In the genomic region with DNA sequence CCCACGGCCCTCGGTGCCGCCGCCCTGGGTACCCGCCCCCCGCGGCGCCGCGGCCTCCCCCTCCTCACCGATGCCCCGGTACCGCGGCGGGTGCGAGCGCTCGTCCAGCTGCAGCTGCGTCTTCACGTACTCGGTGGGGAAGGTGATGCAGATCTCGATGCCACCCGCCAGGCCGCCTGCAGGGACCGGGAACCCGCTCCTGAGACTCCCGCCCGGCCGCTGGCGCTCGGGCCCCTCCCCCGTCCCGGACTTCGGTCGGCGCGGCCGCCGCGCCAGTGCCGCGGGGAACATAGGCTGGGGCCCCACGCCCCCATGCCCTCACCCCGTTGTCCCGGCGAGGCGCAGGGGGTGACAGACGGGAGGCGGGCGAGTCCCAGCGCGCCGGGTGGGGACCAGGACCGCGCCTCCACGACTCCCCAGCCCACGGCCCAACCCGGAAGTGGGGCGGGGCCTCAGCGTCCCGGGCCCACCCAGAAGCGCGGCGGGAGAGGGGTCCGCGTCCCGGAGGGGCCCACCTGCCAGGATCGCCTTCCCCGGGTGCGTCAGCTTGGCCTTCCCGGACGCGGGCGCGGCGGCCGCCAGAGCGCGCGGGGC, we compare ENCODE assay signal across 1 cellular context.
TF ChIP-seq lines count a peak whose summit lies in the region.

No MANE protein-coding gene starts in this region.

TF ChIP-seq in WTC11, 78 proteins besides CTCF, POLR2A, EP300 and RAD21 (continued from another document):
- TF ChIP-seq, protein P1, sequence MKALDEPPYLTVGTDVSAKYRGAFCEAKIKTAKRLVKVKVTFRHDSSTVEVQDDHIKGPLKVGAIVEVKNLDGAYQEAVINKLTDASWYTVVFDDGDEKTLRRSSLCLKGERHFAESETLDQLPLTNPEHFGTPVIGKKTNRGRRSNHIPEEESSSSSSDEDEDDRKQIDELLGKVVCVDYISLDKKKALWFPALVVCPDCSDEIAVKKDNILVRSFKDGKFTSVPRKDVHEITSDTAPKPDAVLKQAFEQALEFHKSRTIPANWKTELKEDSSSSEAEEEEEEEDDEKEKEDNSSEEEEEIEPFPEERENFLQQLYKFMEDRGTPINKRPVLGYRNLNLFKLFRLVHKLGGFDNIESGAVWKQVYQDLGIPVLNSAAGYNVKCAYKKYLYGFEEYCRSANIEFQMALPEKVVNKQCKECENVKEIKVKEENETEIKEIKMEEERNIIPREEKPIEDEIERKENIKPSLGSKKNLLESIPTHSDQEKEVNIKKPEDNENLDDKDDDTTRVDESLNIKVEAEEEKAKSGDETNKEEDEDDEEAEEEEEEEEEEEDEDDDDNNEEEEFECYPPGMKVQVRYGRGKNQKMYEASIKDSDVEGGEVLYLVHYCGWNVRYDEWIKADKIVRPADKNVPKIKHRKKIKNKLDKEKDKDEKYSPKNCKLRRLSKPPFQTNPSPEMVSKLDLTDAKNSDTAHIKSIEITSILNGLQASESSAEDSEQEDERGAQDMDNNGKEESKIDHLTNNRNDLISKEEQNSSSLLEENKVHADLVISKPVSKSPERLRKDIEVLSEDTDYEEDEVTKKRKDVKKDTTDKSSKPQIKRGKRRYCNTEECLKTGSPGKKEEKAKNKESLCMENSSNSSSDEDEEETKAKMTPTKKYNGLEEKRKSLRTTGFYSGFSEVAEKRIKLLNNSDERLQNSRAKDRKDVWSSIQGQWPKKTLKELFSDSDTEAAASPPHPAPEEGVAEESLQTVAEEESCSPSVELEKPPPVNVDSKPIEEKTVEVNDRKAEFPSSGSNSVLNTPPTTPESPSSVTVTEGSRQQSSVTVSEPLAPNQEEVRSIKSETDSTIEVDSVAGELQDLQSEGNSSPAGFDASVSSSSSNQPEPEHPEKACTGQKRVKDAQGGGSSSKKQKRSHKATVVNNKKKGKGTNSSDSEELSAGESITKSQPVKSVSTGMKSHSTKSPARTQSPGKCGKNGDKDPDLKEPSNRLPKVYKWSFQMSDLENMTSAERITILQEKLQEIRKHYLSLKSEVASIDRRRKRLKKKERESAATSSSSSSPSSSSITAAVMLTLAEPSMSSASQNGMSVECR (CRISPR knock-in tag; IDR thresholded peaks at IDR 0.05; ENCODE audit: borderline replicate concordance) = no peak; the same call in 1 of the 2 replicates
- TF ChIP-seq ZNF423 (CRISPR knock-in tag; IDR thresholded peaks at IDR 0.05) (peak; percentile 43), ZNF219 (CRISPR knock-in tag; IDR thresholded peaks at IDR 0.05; ENCODE audit: borderline replicate concordance) (peak; percentile 38; the same call in 1 of the 2 replicates), NFATC4 (CRISPR knock-in tag; IDR thresholded peaks at IDR 0.05) (no peak), CREM (CRISPR knock-in tag; IDR thresholded peaks at IDR 0.05) (0 out of 2 replicates have a peak, but pooled peaks have one; percentile 18), FOXK1 (CRISPR knock-in tag; IDR thresholded peaks at IDR 0.05) (0 out of 2 replicates have a peak, but pooled peaks have one; percentile 16), ZNF416 (CRISPR knock-in tag; IDR thresholded peaks at IDR 0.05) (0 out of 2 replicates have a peak, but pooled peaks have one; percentile 14)
- TF ChIP-seq, protein P2, sequence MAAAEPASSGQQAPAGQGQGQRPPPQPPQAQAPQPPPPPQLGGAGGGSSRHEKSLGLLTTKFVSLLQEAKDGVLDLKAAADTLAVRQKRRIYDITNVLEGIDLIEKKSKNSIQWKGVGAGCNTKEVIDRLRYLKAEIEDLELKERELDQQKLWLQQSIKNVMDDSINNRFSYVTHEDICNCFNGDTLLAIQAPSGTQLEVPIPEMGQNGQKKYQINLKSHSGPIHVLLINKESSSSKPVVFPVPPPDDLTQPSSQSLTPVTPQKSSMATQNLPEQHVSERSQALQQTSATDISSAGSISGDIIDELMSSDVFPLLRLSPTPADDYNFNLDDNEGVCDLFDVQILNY (CRISPR knock-in tag; IDR thresholded peaks at IDR 0.05) = peak; percentile 83
- TF ChIP-seq, protein P3, sequence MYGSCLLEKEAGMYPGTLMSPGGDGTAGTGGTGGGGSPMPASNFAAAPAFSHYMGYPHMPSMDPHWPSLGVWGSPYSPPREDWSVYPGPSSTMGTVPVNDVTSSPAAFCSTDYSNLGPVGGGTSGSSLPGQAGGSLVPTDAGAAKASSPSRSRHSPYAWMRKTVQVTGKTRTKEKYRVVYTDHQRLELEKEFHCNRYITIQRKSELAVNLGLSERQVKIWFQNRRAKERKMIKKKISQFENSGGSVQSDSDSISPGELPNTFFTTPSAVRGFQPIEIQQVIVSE (CRISPR knock-in tag; IDR thresholded peaks at IDR 0.05; ENCODE audit: borderline replicate concordance) = no peak
TF ChIP-seq in WTC11: peak in this region for 10.
